In the genomic region with DNA sequence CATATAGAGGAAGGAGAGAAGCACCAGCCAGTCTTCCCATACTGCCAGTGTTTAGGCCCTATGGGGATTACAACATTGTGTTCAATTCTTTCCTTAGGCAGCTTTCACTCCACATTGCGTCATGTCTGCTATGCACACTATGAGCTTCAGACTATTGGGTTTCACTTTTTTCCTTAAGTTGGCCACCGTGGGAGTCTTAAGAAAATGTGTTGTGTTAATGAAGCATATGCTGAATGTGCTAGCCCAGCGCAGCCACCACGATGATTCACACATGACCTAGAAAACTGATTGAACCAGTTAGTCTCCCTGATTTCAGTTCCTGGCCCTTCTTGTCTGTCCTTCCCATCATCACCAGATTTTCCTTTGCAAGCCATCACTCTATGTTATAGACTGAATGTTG, we compare ENCODE assay signal across 14 cellular contexts. TPM values are rescaled to one million over a fixed set of nuclear protein-coding genes. Genes with fewer than 3 reads are reported as not detected.
DNase-seq lines count a peak whose midpoint lies in the region; ATAC-seq and FAIRE-seq lines count a peak whose summit lies in the region.
"Had no signal": no experiment of that assay in that cellular context is flagged by ENCODE, and none has a peak within 500 bp of the region (broad histone marks: within the 10 kb centered on the region; RNA-seq: fewer than 3 reads in every experiment).

No MANE protein-coding gene starts in this region.

- no peak for FAIRE-seq in RCC 7860 (lab: Jason Lieb, UNC)

- peak; percentile 82 for DNase-seq in GM04504 (ENCODE audit: low read depth)
- DNase-seq in RCC 7860 (ENCODE audit: low spot score), result peak; percentile 61
- DNase-seq in skeletal muscle cell (ENCODE audit: low read depth), result peak; percentile 98
- DNase-seq in COR-L47 (lab: John Stamatoyannopoulos, UW), result no peak
- no peak for DNase-seq in stimulated activated CD4-positive, alpha-beta T cell treated with anti-CD3 and anti-CD28 coated beads, Interleukin-4, amount 100 ng/mL, for 1 hour
- no peak for DNase-seq in stimulated activated CD4-positive, alpha-beta T cell treated with anti-CD3 and anti-CD28 coated beads, Interleukin-4, amount 100 ng/mL, for 4 hours
- DNase-seq in ureter (ENCODE audit: low spot score), result no peak
- DNase-seq: activated CD4-positive, CD25-positive, alpha-beta regulatory T cell treated with anti-CD3 and anti-CD28 coated beads, Interleukin-2, amount 50 U/mL, for 72 hours; activated effector memory CD4-positive, alpha-beta T cell treated with anti-CD3 and anti-CD28 coated beads, Interleukin-2, amount 50 U/mL, for 16 hours; KBM-7; NCI-H2171 treated with DMSO at 0.1 percent for 48 hours; SJCRH30; stimulated activated CD4-positive, alpha-beta T cell treated with anti-CD3 and anti-CD28 coated beads, Interleukin-1b, Interleukin-23, amount 100 ng/mL, for 48 hours had no signal

- H3K4me3 ChIP-seq in skeletal muscle cell (ENCODE audit: low read depth, low read length), result no peak overlapping the region
- H3K4me3 ChIP-seq: SJCRH30 had no signal

- ATAC-seq in esophagus mucosa, result peak; percentile 76

RNA-seq across cellular contexts. Expression of a gene that starts 21.5 kb away (rescaled TPM):
- total RNA-seq in esophagus mucosa (3.0 TPM), ureter (2.8 TPM)

RNA-seq across cellular contexts. Expression of a gene that starts 48.6 kb away (rescaled TPM):
- 70.3 TPM for total RNA-seq in esophagus mucosa
- total RNA-seq in ureter, result 21.5 TPM

RNA-seq across cellular contexts. Expression of a gene that starts 52.8 kb away (rescaled TPM):
- 19.6 TPM for total RNA-seq in esophagus mucosa
- total RNA-seq in ureter, result 38.9 TPM

Comparison
In these comparisons a context has a peak if more than half of its experiments do, and no peak if none do; other contexts are left out.
1. DNase-seq: peak in GM04504 (single experiment), RCC 7860 (single experiment) and skeletal muscle cell (single experiment); none in COR-L47 (single experiment), stimulated activated CD4-positive, alpha-beta T cell treated with anti-CD3 and anti-CD28 coated beads, Interleukin-4, amount 100 ng/mL, for 1 hour (single experiment), stimulated activated CD4-positive, alpha-beta T cell treated with anti-CD3 and anti-CD28 coated beads, Interleukin-4, amount 100 ng/mL, for 4 hours (0 of 2) and ureter (single experiment).